In the genomic region with DNA sequence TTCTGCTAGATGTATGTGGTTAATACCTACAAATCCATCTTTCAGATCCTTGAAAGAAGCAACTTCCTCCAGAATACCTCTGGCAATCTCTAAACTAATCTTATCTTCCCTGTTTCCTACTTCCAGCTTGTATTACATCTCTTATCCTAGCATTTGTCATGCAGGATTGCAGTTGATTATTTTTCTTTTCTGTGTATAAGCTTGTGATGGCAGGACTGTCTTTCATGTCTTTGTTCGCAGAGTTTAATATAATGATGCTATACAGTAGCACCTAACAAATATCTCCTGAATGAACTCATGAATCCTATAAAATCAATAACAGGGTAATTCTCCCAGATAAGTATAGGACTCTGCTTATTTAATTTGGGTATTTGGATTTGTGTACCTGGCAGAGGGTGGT, we compare ENCODE assay signal across 1 cellular context.
TF ChIP-seq lines count a peak whose summit lies in the region.

No MANE protein-coding gene starts in this region.

TF ChIP-seq in GM12891, 5 proteins besides CTCF, POLR2A, EP300 and RAD21 (continued from another document):
- TF ChIP-seq SPI1 (IDR thresholded peaks at IDR 0.05; ENCODE audit: low read depth, low read length) (no peak), POU2F2 (IDR thresholded peaks at IDR 0.05; ENCODE audit: low read depth, low read length) (no peak)
